15 cellular contexts compared by ENCODE assay signal in the genomic region with DNA sequence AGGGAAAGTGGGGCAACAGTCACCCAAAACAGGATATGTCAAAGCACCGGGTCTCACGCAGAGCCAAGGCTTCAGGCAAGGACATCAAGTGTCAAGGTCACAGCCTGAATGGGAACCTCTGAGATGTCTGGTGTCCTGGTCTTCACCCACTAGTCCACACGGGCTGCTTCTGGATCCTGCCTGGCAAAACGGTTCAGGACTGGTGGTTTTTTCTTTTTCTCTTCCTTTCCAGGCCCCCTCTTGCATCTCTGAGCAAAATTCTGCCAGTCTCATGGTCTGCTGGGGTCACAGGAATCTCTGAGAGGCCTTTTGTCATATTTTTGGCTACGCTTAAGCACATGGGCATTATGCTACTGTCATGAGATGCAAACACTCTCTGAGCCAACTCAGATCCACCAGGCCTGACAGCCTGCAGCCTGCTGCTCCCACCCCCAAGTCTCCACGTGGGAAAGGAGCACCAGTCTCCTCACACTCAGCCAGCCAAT.
DNase-seq lines count a peak whose midpoint lies in the region; ATAC-seq and TF ChIP-seq lines count a peak whose summit lies in the region.
"Had no signal": no experiment of that assay in that cellular context is flagged by ENCODE, and none has a peak within 500 bp of the region (broad histone marks: within the 10 kb centered on the region; RNA-seq: fewer than 3 reads in every experiment).

No MANE protein-coding gene starts in this region.

- no peak overlapping the region for H3K4me3 ChIP-seq in spleen

- H3K27ac ChIP-seq in spleen: peak overlapping the region in 6 of 8 donors; percentile 6 to 55 (median 25)

- H3K9me3 ChIP-seq in spleen: no peaks in the 10 kb centered on the region

- H3K4me3 Mint-ChIP-seq in HFFc6 (no peak overlapping the region), chondrocyte (ENCODE audit: unreplicated experiment) (no peak overlapping the region)
- H3K4me3 Mint-ChIP-seq: neural crest cell had no signal

- no peaks in the 10 kb centered on the region for H3K27me3 ChIP-seq in spleen (replicated peaks in 1 of 7)

- H3K4me1 Mint-ChIP-seq in HFFc6 (ENCODE audit: low read depth) (peaks cover 40% of the 10 kb centered on the region), chondrocyte (ENCODE audit: low read depth) (peaks cover 30% of the 10 kb centered on the region)
- H3K4me1 Mint-ChIP-seq: neural crest cell had no signal

- H3K36me3 Mint-ChIP-seq in HFFc6 (ENCODE audit: low read depth): no peaks in the 10 kb centered on the region; the same call in 1 of the 2 replicates
- H3K36me3 Mint-ChIP-seq in chondrocyte (ENCODE audit: low read depth): no peaks in the 10 kb centered on the region

- peaks cover 0 to 5% (median 0%) of the 10 kb centered on the region in 6 donors for H3K4me1 ChIP-seq in spleen

- H3K27ac Mint-ChIP-seq in HFFc6 (peak overlapping the region; percentile 40; the same call in 1 of the 2 replicates), chondrocyte (ENCODE audit: unreplicated experiment) (peak overlapping the region; percentile 92)

- H3K9me3 Mint-ChIP-seq in HFFc6 (no peaks in the 10 kb centered on the region), chondrocyte (ENCODE audit: low read depth) (no peaks in the 10 kb centered on the region)

- WGBS in spleen, 5 donors: 53 to 71% (median 56%) methylated on average over 6 of the region's 6 CpGs

- no peak for ATAC-seq in GM19328 (IDR thresholded peaks at IDR 0.05; ENCODE audit: unreplicated experiment)
- ATAC-seq: HCT116 had no signal

- no peak for TF ChIP-seq POLR2A in spleen (IDR thresholded peaks at IDR 0.05)

- no peaks in the 10 kb centered on the region for H3K27me3 Mint-ChIP-seq in HFFc6 (ENCODE audit: insufficient read depth)
- no peaks in the 10 kb centered on the region for H3K27me3 Mint-ChIP-seq in chondrocyte (ENCODE audit: low read depth)

- DNase-seq in HFFc6: no peak
- no peak for DNase-seq in chondrocyte (ENCODE audit: low spot score)
- DNase-seq in inferior parietal cortex (ENCODE audit: extremely low spot score): peak; percentile 74
- DNase-seq in spleen: no peak
- no peak for DNase-seq in NCI-H345 (lab: John Stamatoyannopoulos, UW)
- DNase-seq in NCI-H2227 treated with DMSO at 0.1 percent for 48 hours (lab: John Stamatoyannopoulos, UW): no peak
- DNase-seq in RPMI8226: no peak
- DNase-seq: activated naive CD4-positive, alpha-beta T cell treated with anti-CD3 and anti-CD28 coated beads, Interleukin-2, amount 50 U/mL, for 16 hours; dermis blood vessel endothelial cell; GDM1; kidney glomerular epithelial cell; NCI-H510A treated with DMSO at 0.1 percent for 48 hours had no signal

- intact Hi-C loops in spleen (cut with DNase I; ENCODE audit: low total_unique reads): no loop called here

- TF ChIP-seq CTCF in HFFc6 (IDR thresholded peaks at IDR 0.05): no peak
- no peak for TF ChIP-seq CTCF in chondrocyte (IDR thresholded peaks at IDR 0.05)
- TF ChIP-seq CTCF in spleen (IDR thresholded peaks at IDR 0.05 in 8 of 11, conservative IDR thresholded peaks at IDR 0.05 in 3 of 11): no peak

- no peaks in the 10 kb centered on the region for H3K36me3 ChIP-seq in spleen
